ENCODE assay signal across 1 cellular context in the genomic region with DNA sequence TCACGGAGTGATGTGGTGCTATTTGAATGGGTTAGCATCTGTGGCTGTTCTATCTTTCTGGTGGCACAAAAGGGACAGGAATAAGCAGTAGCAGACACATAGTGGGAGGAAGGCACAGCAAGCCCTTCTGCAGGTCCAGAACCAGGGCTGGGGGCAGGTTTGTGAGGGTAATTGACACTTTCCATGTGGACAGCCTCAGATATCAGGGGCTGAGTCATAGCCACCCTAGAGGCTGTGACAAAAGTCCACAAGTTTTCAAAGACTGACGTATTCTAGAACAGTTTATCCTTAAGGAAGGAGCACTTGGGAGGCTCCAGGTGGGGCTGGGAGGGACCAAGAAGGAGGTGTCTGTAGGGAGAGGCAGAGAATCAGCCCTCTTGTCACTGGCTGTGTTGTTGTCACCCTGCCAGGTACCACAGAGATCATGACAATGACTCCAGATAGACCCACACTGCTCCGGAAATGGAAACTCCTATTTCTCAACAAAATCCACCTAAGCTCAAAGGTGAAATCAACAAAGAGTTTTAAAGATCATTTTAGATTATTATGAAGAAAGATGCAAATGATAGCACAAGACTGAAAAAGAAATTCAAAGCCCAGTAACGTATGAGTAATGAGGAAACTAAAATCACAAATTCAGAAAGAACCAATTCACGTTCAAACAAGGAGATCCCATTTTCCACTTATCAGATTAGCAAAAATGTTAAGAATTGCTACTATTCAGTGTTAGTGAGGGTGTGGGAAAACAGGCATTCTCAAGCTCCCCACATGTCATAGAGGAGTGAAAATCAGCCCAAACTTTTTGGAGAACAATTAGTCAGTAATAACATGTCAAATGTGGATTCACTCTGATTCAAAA.
A peak's percentile ranks its signal among the peaks of the same experiment; 100 is the strongest.
TF ChIP-seq lines count a peak whose summit lies in the region.

No MANE protein-coding gene starts in this region.

TF ChIP-seq in liver, 16 proteins besides CTCF, POLR2A, EP300 and RAD21 (continued from another document):
- TF ChIP-seq, protein P1, sequence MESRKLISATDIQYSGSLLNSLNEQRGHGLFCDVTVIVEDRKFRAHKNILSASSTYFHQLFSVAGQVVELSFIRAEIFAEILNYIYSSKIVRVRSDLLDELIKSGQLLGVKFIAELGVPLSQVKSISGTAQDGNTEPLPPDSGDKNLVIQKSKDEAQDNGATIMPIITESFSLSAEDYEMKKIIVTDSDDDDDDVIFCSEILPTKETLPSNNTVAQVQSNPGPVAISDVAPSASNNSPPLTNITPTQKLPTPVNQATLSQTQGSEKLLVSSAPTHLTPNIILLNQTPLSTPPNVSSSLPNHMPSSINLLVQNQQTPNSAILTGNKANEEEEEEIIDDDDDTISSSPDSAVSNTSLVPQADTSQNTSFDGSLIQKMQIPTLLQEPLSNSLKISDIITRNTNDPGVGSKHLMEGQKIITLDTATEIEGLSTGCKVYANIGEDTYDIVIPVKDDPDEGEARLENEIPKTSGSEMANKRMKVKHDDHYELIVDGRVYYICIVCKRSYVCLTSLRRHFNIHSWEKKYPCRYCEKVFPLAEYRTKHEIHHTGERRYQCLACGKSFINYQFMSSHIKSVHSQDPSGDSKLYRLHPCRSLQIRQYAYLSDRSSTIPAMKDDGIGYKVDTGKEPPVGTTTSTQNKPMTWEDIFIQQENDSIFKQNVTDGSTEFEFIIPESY (IDR thresholded peaks at IDR 0.05), result peak; percentile 50
- TF ChIP-seq HNF4G (IDR thresholded peaks at IDR 0.05), result peak; percentile 54
